ENCODE assay signal across 1 cellular context in the genomic region with DNA sequence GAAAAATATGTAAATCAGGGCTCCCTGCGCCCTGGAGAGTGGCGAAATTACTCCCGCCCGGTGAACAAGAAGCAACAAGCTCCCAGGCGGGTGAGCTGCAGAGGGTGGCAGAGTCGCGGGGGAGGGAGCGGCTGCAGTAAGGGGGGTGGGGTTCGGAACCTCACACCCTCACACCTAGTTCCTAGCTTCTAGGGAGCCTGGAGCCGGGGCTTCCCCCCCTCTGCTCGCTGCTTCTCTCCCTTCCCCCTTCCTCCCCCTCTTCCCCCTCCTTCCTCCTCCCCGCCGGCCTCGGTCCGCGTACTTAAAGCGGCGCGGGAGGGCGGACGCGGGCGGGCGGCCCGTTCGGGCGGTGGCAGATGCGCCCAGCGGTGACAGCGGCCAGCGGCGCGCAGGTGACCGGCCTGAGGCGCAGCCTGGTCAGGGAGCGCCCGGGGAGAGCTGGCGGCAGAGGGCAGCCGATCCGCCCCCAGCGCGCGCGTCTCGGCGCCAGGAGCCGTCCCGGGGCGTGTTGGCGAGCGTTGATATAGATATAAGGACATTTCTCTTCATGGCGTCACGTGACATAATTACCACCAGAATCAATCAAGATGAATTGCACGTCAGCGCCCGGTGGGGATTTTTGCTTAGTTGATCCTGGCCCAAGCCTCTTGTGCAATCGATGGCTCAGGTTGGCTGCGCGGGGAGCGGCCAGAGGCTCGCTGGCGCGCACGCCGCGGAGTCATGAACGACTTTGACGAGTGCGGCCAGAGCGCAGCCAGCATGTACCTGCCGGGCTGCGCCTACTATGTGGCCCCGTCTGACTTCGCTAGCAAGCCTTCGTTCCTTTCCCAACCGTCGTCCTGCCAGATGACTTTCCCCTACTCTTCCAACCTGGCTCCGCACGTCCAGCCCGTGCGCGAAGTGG.
TF ChIP-seq lines count a peak whose summit lies in the region.

A gene (plus strand): TSS at position 645 of the 904 bp plus-strand sequence. CDS start 76 bp downstream, at position 721.

TF ChIP-seq in HCT116, 20 proteins besides CTCF, POLR2A, EP300 and RAD21 (continued from another document):
- TF ChIP-seq, protein P1, sequence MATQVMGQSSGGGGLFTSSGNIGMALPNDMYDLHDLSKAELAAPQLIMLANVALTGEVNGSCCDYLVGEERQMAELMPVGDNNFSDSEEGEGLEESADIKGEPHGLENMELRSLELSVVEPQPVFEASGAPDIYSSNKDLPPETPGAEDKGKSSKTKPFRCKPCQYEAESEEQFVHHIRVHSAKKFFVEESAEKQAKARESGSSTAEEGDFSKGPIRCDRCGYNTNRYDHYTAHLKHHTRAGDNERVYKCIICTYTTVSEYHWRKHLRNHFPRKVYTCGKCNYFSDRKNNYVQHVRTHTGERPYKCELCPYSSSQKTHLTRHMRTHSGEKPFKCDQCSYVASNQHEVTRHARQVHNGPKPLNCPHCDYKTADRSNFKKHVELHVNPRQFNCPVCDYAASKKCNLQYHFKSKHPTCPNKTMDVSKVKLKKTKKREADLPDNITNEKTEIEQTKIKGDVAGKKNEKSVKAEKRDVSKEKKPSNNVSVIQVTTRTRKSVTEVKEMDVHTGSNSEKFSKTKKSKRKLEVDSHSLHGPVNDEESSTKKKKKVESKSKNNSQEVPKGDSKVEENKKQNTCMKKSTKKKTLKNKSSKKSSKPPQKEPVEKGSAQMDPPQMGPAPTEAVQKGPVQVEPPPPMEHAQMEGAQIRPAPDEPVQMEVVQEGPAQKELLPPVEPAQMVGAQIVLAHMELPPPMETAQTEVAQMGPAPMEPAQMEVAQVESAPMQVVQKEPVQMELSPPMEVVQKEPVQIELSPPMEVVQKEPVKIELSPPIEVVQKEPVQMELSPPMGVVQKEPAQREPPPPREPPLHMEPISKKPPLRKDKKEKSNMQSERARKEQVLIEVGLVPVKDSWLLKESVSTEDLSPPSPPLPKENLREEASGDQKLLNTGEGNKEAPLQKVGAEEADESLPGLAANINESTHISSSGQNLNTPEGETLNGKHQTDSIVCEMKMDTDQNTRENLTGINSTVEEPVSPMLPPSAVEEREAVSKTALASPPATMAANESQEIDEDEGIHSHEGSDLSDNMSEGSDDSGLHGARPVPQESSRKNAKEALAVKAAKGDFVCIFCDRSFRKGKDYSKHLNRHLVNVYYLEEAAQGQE (IDR thresholded peaks at IDR 0.05; ENCODE audit: low read depth) = no peak
- no peak for TF ChIP-seq FOSL1 (IDR thresholded peaks at IDR 0.05; ENCODE audit: low read depth)
- TF ChIP-seq EZH2 (IDR thresholded peaks at IDR 0.05) = no peak
TF ChIP-seq in HCT116: peak in this region for 0.
